Comparison of ENCODE assay signal across 25 cellular contexts in genomic region chr17:27419156-27419555, GRCh38.
"Had no signal": no experiment of that assay in that cellular context is flagged by ENCODE, and none has a peak within 500 bp of the region (broad histone marks: within the 10 kb centered on the region; RNA-seq: fewer than 3 reads in every experiment).

No MANE protein-coding gene starts in this region.

- DNase-seq: activated B cell treated with CpG ODN at 0.5 μM for 24 hours; activated CD4-positive, alpha-beta T cell treated with anti-CD3 and anti-CD28 coated beads for 48 hours; activated CD4-positive, alpha-beta T cell treated with anti-CD3 and anti-CD28 coated beads, Interleukin-2, amount 50 U/mL, for 1 hour; activated CD4-positive, alpha-beta T cell treated with anti-CD3 and anti-CD28 coated beads, Interleukin-2, amount 50 U/mL, for 48 hours; activated CD8-positive, alpha-beta memory T cell treated with anti-CD3 and anti-CD28 coated beads for 24 hours; activated CD8-positive, alpha-beta T cell treated with anti-CD3 and anti-CD28 coated beads for 36 hours; activated naive CD4-positive, alpha-beta T cell treated with anti-CD3 and anti-CD28 coated beads for 36 hours; activated naive CD8-positive, alpha-beta T cell treated with anti-CD3 and anti-CD28 coated beads for 36 hours; activated naive CD8-positive, alpha-beta T cell treated with anti-CD3 and anti-CD28 coated beads, Interleukin-2, amount 50 U/mL, for 24 hours; activated T-cell treated with anti-CD3 and anti-CD28 coated beads, Interleukin-2, amount 50 U/mL, for 48 hours; adrenal gland; amygdala; aorta; body of pancreas; caudate nucleus; colonic mucosa; effector memory CD4-positive, alpha-beta T cell; endodermal cell; foreskin fibroblast; SW 1271; T-cell; T-helper 9 cell; WERI-Rb-1 had no signal

- H3K27ac ChIP-seq: adrenal gland, body of pancreas, colonic mucosa, WERI-Rb-1 had no signal

- H3K27me3 ChIP-seq: adrenal gland, body of pancreas, colonic mucosa had no signal

- H3K4me1 ChIP-seq: adrenal gland, body of pancreas, colonic mucosa had no signal

- ATAC-seq: activated CD4-positive, CD25-positive, alpha-beta regulatory T cell treated with anti-CD3 and anti-CD28 coated beads, Interleukin-2, amount 50 U/mL, for 24 hours; activated CD8-positive, alpha-beta T cell treated with anti-CD3 and anti-CD28 coated beads for 36 hours; activated naive CD8-positive, alpha-beta T cell treated with anti-CD3 and anti-CD28 coated beads, Interleukin-2, amount 50 U/mL, for 24 hours; body of pancreas; esophagus mucosa; T-cell had no signal

- H3K4me3 ChIP-seq: adrenal gland, body of pancreas, colonic mucosa had no signal

- H3K9me3 ChIP-seq: adrenal gland, body of pancreas, colonic mucosa had no signal

- H3K36me3 ChIP-seq: adrenal gland, colonic mucosa, WERI-Rb-1 had no signal
